ENCODE assay signal across 8 cellular contexts in the genomic region with DNA sequence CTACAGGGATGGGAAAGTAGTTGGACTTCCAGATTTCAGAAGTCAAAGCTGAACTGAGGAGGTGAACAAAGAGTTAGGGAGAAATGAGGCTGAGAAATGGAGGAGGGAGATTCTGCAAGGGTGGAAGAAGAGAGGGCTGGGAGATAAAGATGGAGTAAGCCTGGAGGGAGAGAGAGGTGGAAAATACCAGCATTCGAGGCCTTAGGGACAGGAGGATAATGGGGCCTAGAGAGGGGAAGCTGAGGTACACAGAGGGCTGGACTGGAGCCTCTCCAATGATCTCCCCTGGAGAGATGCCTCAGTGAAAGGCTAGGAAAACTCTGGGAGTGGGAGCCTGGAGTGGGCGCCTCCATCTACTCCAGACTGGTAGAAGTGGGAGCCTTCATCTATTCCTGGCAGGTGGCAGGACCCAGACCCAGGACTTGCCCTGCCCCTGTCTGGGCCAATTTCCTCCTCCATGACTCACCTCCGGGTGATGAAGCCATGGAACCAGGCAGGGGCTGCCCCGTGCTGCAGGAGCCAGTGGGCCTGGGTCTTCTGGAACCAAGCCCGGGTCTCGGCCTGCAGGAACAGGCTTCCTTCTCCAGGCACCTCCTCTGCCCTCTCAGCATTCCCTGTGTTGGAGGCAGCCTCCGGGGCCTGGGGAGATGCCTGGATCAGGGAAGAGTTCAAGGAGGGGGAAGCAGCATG. TPM values are rescaled to one million over a fixed set of nuclear protein-coding genes. Genes with fewer than 3 reads are reported as not detected.
DNase-seq lines count a peak whose midpoint lies in the region; ATAC-seq and TF ChIP-seq lines count a peak whose summit lies in the region.

No MANE protein-coding gene starts in this region.

- peaks cover 75% of the 10 kb centered on the region for H3K36me3 Mint-ChIP-seq in activated T-helper 17 cell treated with anti-CD3 and anti-CD28 coated beads, Interleukin-2, amount 50 U/mL, for 72 hours (ENCODE audit: low read depth)
- peaks cover 24 to 36% (median 28%) of the 10 kb centered on the region in 3 donors for H3K36me3 Mint-ChIP-seq in immature natural killer cell
- peaks cover 17 to 24% of the 10 kb centered on the region in 2 donors for H3K36me3 Mint-ChIP-seq in stimulated activated naive B cell treated with anti-CD40 and anti-IgM and Interleukin-4, amounts not matched to agents 10 μg/mL and 1 μg/mL and 100 μg/mL, for 72 hours

- DNase-seq in immature natural killer cell (peak in 2 of 3 donors; percentile 33 to 41), amygdala (lab: John Stamatoyannopoulos, UW) (no peak), NCI-H128 (lab: John Stamatoyannopoulos, UW; ENCODE audit: unreplicated experiment) (no peak), GF-D8 (lab: John Stamatoyannopoulos, UW) (no peak), cerebellum (ENCODE audit: low spot score) (no peak)
- DNase-seq in stimulated activated naive B cell treated with anti-CD40 and anti-IgM and Interleukin-4, amounts not matched to agents 10 μg/mL and 1 μg/mL and 100 μg/mL, for 72 hours, result no peak

- H3K4me2 ChIP-seq in OCI-LY1 (ENCODE audit: low read length), result peak overlapping the region; percentile 64; the same call in 1 of the 2 replicates

- H3K9ac ChIP-seq in OCI-LY1 (ENCODE audit: low read length), result peak overlapping the region; percentile 30; the same call in 1 of the 2 replicates

- H3K79me2 ChIP-seq in OCI-LY1 (ENCODE audit: insufficient read depth, low read length), result no peaks in the 10 kb centered on the region

- no peaks in the 10 kb centered on the region for H3K9me3 Mint-ChIP-seq in activated T-helper 17 cell treated with anti-CD3 and anti-CD28 coated beads, Interleukin-2, amount 50 U/mL, for 72 hours
- no peaks in the 10 kb centered on the region for H3K9me3 Mint-ChIP-seq in immature natural killer cell
- no peaks in the 10 kb centered on the region for H3K9me3 Mint-ChIP-seq in stimulated activated naive B cell treated with anti-CD40 and anti-IgM and Interleukin-4, amounts not matched to agents 10 μg/mL and 1 μg/mL and 100 μg/mL, for 72 hours

- H3F3A ChIP-seq in OCI-LY1 (ENCODE audit: insufficient read depth, low read length), result no peaks in the 10 kb centered on the region

- H3K27me3 ChIP-seq in OCI-LY1 (ENCODE audit: insufficient read depth, low read length), result no peaks in the 10 kb centered on the region

- H3K36me3 ChIP-seq in OCI-LY1 (ENCODE audit: insufficient read depth, low read length), result no peaks in the 10 kb centered on the region

- H3K4me3 ChIP-seq in OCI-LY1 (ENCODE audit: low read depth, low read length, poor library complexity, severe bottlenecking), result no peak overlapping the region

- ATAC-seq in activated T-helper 17 cell treated with anti-CD3 and anti-CD28 coated beads, Interleukin-2, amount 50 U/mL, for 72 hours (replicated peaks), result peak; percentile 44
- ATAC-seq in stimulated activated naive B cell treated with anti-CD40 and anti-IgM and Interleukin-4, amounts not matched to agents 10 μg/mL and 1 μg/mL and 100 μg/mL, for 72 hours (replicated peaks), result no peak

- H2AFZ ChIP-seq in OCI-LY1 (ENCODE audit: low read length), result no peak overlapping the region

- H3K27ac ChIP-seq in OCI-LY1 (ENCODE audit: low read depth, low read length, poor library complexity, severe bottlenecking), result no peak overlapping the region

- no peaks in the 10 kb centered on the region for H3K27me3 Mint-ChIP-seq in activated T-helper 17 cell treated with anti-CD3 and anti-CD28 coated beads, Interleukin-2, amount 50 U/mL, for 72 hours
- H3K27me3 Mint-ChIP-seq in immature natural killer cell (ENCODE audit: low read depth in 3 of 3), result peaks cover 29 to 70% (median 58%) of the 10 kb centered on the region in 3 donors
- peaks cover 16 to 23% of the 10 kb centered on the region in 2 donors for H3K27me3 Mint-ChIP-seq in stimulated activated naive B cell treated with anti-CD40 and anti-IgM and Interleukin-4, amounts not matched to agents 10 μg/mL and 1 μg/mL and 100 μg/mL, for 72 hours

- H3K9me2 ChIP-seq in OCI-LY1 (ENCODE audit: low read depth, low read length), result no peaks in the 10 kb centered on the region

- peaks cover 43% of the 10 kb centered on the region for H3K4me1 Mint-ChIP-seq in activated T-helper 17 cell treated with anti-CD3 and anti-CD28 coated beads, Interleukin-2, amount 50 U/mL, for 72 hours
- peaks cover 80 to 84% of the 10 kb centered on the region in 2 donors for H3K4me1 Mint-ChIP-seq in immature natural killer cell
- H3K4me1 Mint-ChIP-seq in stimulated activated naive B cell treated with anti-CD40 and anti-IgM and Interleukin-4, amounts not matched to agents 10 μg/mL and 1 μg/mL and 100 μg/mL, for 72 hours, result peaks cover 26 to 39% of the 10 kb centered on the region in 2 donors

- no peak for TF ChIP-seq CTCF in OCI-LY1 (IDR thresholded peaks at IDR 0.05; ENCODE audit: low read length)

- H3K9me3 ChIP-seq in OCI-LY1 (ENCODE audit: low read length), result no peaks in the 10 kb centered on the region

- H3K4me3 Mint-ChIP-seq in activated T-helper 17 cell treated with anti-CD3 and anti-CD28 coated beads, Interleukin-2, amount 50 U/mL, for 72 hours, result peak overlapping the region; percentile 87
- peak overlapping the region; percentile 84 to 96 (median 94) for H3K4me3 Mint-ChIP-seq in immature natural killer cell
- H3K4me3 Mint-ChIP-seq in stimulated activated naive B cell treated with anti-CD40 and anti-IgM and Interleukin-4, amounts not matched to agents 10 μg/mL and 1 μg/mL and 100 μg/mL, for 72 hours, result peak overlapping the region; percentile 82 to 87

- no peaks in the 10 kb centered on the region for H4K20me1 ChIP-seq in OCI-LY1 (ENCODE audit: insufficient read depth, low read length)

- H3K27ac Mint-ChIP-seq in activated T-helper 17 cell treated with anti-CD3 and anti-CD28 coated beads, Interleukin-2, amount 50 U/mL, for 72 hours, result peak overlapping the region; percentile 100
- peak overlapping the region; percentile 98 to 100 (median 100) for H3K27ac Mint-ChIP-seq in immature natural killer cell
- H3K27ac Mint-ChIP-seq in stimulated activated naive B cell treated with anti-CD40 and anti-IgM and Interleukin-4, amounts not matched to agents 10 μg/mL and 1 μg/mL and 100 μg/mL, for 72 hours, result no peak overlapping the region

- peaks cover 22% of the 10 kb centered on the region for H3K4me1 ChIP-seq in OCI-LY1 (ENCODE audit: insufficient read depth, low read length, severe bottlenecking)

RNA-seq across cellular contexts. Expression of gene SH2D2A, which starts 1.9 kb away (rescaled TPM):
- total RNA-seq in activated T-helper 17 cell treated with anti-CD3 and anti-CD28 coated beads, Interleukin-2, amount 50 U/mL, for 72 hours, result 100 to 1,000 TPM; 173 to 257 TPM
- 100 to 1,000 TPM in 1 of 3 donors, 10 to 100 TPM in 2; 76.4 to 139 (median 84.1) TPM for polyA plus RNA-seq in immature natural killer cell
- total RNA-seq in cerebellum, result not detected

RNA-seq across cellular contexts. Expression of gene INSRR, which starts 44.2 kb away (rescaled TPM):
- total RNA-seq in activated T-helper 17 cell treated with anti-CD3 and anti-CD28 coated beads, Interleukin-2, amount 50 U/mL, for 72 hours, result under 1 TPM; 0.04 to 0.66 TPM
- not detected for polyA plus RNA-seq in immature natural killer cell
- 0.36 TPM for total RNA-seq in cerebellum

RNA-seq across cellular contexts. Expression of gene NTRK1, which starts 45.9 kb away (rescaled TPM):
- total RNA-seq in activated T-helper 17 cell treated with anti-CD3 and anti-CD28 coated beads, Interleukin-2, amount 50 U/mL, for 72 hours, result 10 to 100 TPM in 1 of 2 donors, 1 to 10 TPM in 1; 2.5 to 13.3 TPM
- polyA plus RNA-seq in immature natural killer cell, result under 1 TPM in 1 of 3 donors, not detected in 2; 0.71 TPM
- total RNA-seq in cerebellum, result 1.6 TPM

RNA-seq across cellular contexts. Expression of gene PRCC, which starts 47.4 kb away (rescaled TPM):
- 10 to 100 TPM; 54.0 to 76.7 TPM for total RNA-seq in activated T-helper 17 cell treated with anti-CD3 and anti-CD28 coated beads, Interleukin-2, amount 50 U/mL, for 72 hours
- polyA plus RNA-seq in immature natural killer cell, result 10 to 100 TPM; 25.9 to 55.6 (median 32.8) TPM
- total RNA-seq in cerebellum, result 27.3 TPM

Comparison
In these comparisons a context has a peak if more than half of its experiments do, and no peak if none do; other contexts are left out.
1. DNase-seq: peak in immature natural killer cell (2 of 3); none in stimulated activated naive B cell treated with anti-CD40 and anti-IgM and Interleukin-4, amounts not matched to agents 10 μg/mL and 1 μg/mL and 100 μg/mL, for 72 hours (single experiment), amygdala (0 of 56), NCI-H128 (single experiment), GF-D8 (single experiment) and cerebellum (single experiment).
2. RNA of gene SH2D2A, which starts 1.9 kb away (total RNA-seq): 173 to 257 TPM in activated T-helper 17 cell treated with anti-CD3 and anti-CD28 coated beads, Interleukin-2, amount 50 U/mL, for 72 hours; not detected in cerebellum (single experiment); every median in the first group is over 100 times any median in the second.
3. Peak in every context shown above with its lines, with median percentiles within 50 percentile points of each other: H3K4me3 Mint-ChIP-seq.